Comparison of ENCODE assay signal across 5 cellular contexts in the genomic region with DNA sequence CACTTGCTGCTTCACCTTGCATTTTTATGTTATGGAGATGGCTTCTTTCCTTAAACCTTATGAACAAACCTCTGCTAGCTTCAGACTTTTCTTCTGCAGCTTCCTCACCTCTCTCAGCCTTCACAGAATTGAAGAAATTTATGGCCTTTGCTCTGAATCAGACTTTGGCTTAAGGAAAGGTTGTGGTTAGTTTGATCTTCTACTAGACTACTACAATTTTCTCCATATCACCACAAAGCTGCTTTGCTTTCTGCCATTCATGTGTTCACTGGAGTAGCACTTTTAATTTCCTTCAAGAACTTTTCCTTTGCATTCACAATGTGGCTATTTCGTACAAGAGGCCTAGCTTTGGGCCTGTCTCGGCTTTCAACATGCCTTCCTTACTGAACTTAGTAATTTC.
DNase-seq lines count a peak whose midpoint lies in the region; ATAC-seq and TF ChIP-seq lines count a peak whose summit lies in the region.
"Not testable (repeated sequence)": the region's sequence is repeated elsewhere in the genome, so short reads cannot be mapped to it uniquely, and the experiment has no call there.

No MANE protein-coding gene starts in this region.

- H3K4me3 ChIP-seq in Jurkat, Clone E6-1 (ENCODE audit: low read length); neural progenitor cell: not testable (repeated sequence)

- H3K4me1 Mint-ChIP-seq in neural progenitor cell: not testable (repeated sequence)

- not testable (repeated sequence) for H3K79me2 ChIP-seq in neural progenitor cell (ENCODE audit: low read depth)

- not testable (repeated sequence) for H2AFZ ChIP-seq in neural progenitor cell (replicated peaks)

- H4K20me1 ChIP-seq in neural progenitor cell (ENCODE audit: low read depth): not testable (repeated sequence)

- not testable (repeated sequence) for H3K36me3 Mint-ChIP-seq in activated naive CD4-positive, alpha-beta T cell treated with anti-CD3 and anti-CD28 coated beads, Interleukin-2, amount 50 U/mL, for 72 hours
- H3K36me3 Mint-ChIP-seq in neural progenitor cell: peaks cover 40% of the 10 kb centered on the region

- intact Hi-C loops in left colon (cut with DNase I, micrococcal nuclease): not testable (repeated sequence)

- DNase-seq in Jurkat, Clone E6-1 (ENCODE audit: low read depth, low spot score): peak; percentile 62
- DNase-seq in activated naive CD4-positive, alpha-beta T cell treated with anti-CD3 and anti-CD28 coated beads, Interleukin-2, amount 50 U/mL, for 72 hours (ENCODE audit: low spot score in 2 of 2); left colon; neural progenitor cell (ENCODE audit: low spot score): not testable (repeated sequence)
- peak; percentile 35 for DNase-seq in astrocyte of the hippocampus (ENCODE audit: low read depth, low spot score)

- not testable (repeated sequence) for H3K9ac ChIP-seq in neural progenitor cell

- H3K4me1 ChIP-seq in neural progenitor cell: not testable (repeated sequence)

- H3K4me2 ChIP-seq in neural progenitor cell: not testable (repeated sequence)

- H3K27me3 ChIP-seq in neural progenitor cell: not testable (repeated sequence)

- TF ChIP-seq CTCF in neural progenitor cell (IDR thresholded peaks at IDR 0.05): not testable (repeated sequence)

- not testable (repeated sequence) for H3K36me3 ChIP-seq in neural progenitor cell

- not testable (repeated sequence) for H3K27ac ChIP-seq in neural progenitor cell

- not testable (repeated sequence) for H3K4me3 Mint-ChIP-seq in neural progenitor cell

- H3F3A ChIP-seq in neural progenitor cell (ENCODE audit: low read depth): not testable (repeated sequence)

- not testable (repeated sequence) for H3K9me3 ChIP-seq in neural progenitor cell (ENCODE audit: low read depth)

- ATAC-seq in activated naive CD4-positive, alpha-beta T cell treated with anti-CD3 and anti-CD28 coated beads, Interleukin-2, amount 50 U/mL, for 72 hours: peak; percentile 34 to 58
- peak; percentile 13 for ATAC-seq in left colon

- peaks cover 0 to 17% of the 10 kb centered on the region in 2 donors for H3K9me3 Mint-ChIP-seq in activated naive CD4-positive, alpha-beta T cell treated with anti-CD3 and anti-CD28 coated beads, Interleukin-2, amount 50 U/mL, for 72 hours
- peaks cover 14% of the 10 kb centered on the region for H3K9me3 Mint-ChIP-seq in neural progenitor cell

- not testable (repeated sequence) for H3K27me3 Mint-ChIP-seq in neural progenitor cell (ENCODE audit: insufficient read depth, low read depth)

- H3K27ac Mint-ChIP-seq in activated naive CD4-positive, alpha-beta T cell treated with anti-CD3 and anti-CD28 coated beads, Interleukin-2, amount 50 U/mL, for 72 hours: not testable (repeated sequence)
- peak overlapping the region; percentile 32 for H3K27ac Mint-ChIP-seq in neural progenitor cell
